Comparison of ENCODE assay signal across 29 cellular contexts in the genomic region with DNA sequence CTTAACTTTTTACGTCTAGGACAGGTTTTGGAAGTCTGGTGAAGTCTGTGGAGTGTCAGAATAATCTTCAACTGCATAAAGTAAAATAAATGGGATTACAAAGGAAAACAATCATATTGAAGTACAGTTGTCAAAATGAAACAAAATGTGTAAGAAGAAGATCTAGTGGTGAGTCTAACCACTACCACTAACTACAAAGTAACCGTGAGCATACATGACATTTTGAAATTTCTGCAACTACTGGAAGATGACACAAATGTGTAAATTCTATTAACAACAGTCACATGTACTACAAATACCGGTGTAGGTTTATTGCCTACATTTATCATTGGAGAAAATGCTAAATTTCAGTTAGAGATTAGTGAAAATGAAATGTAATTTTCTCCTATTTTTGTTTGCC. TPM values are rescaled to one million over a fixed set of nuclear protein-coding genes. Genes with fewer than 3 reads are reported as not detected.
DNase-seq lines count a peak whose midpoint lies in the region; ATAC-seq and TF ChIP-seq lines count a peak whose summit lies in the region.
"Had no signal": no experiment of that assay in that cellular context is flagged by ENCODE, and none has a peak within 500 bp of the region (broad histone marks: within the 10 kb centered on the region; RNA-seq: fewer than 3 reads in every experiment).

No MANE protein-coding gene starts in this region.

- no peaks in the 10 kb centered on the region for H3K27me3 ChIP-seq in naive thymus-derived CD4-positive, alpha-beta T cell (ENCODE audit: control insufficient read depth in 2 of 2, insufficient read depth in 2 of 2, low read length in 2 of 2)
- H3K27me3 ChIP-seq in uterus (no peaks in the 10 kb centered on the region), spleen (replicated peaks in 1 of 7) (peaks cover 0 to 34% (median 0%) of the 10 kb centered on the region in 7 donors)
- H3K27me3 ChIP-seq: right lobe of liver, tibial nerve had no signal

- TF ChIP-seq CTCF in uterus (IDR thresholded peaks at IDR 0.05) (no peak), spleen (IDR thresholded peaks at IDR 0.05 in 8 of 11, conservative IDR thresholded peaks at IDR 0.05 in 3 of 11) (no peak)

- H3K4me3 ChIP-seq in naive thymus-derived CD4-positive, alpha-beta T cell (ENCODE audit: low read length): no peak overlapping the region
- H3K4me3 ChIP-seq in uterus (no peak overlapping the region), spleen (no peak overlapping the region)
- H3K4me3 ChIP-seq: heart right ventricle, prostate gland, right lobe of liver, tibial nerve had no signal

- 43 to 48% (median 44%) methylated on average over 3 of the region's 3 CpGs for WGBS in spleen, 5 donors

- no peaks in the 10 kb centered on the region for H3K9me3 Mint-ChIP-seq in activated CD8-positive, alpha-beta memory T cell treated with anti-CD3 and anti-CD28 coated beads, Interleukin-2, amount 10 ng/mL, durations not matched to agents 7 days and 5 days (ENCODE audit: low read depth)
- H3K9me3 Mint-ChIP-seq in activated T-helper 1 cell treated with anti-CD3 and anti-CD28 coated beads, Interleukin-12 subunit alpha, Interleukin-12 subunit beta, Interleukin-2, Interleukin-4 antibody, amounts not matched to agents 30 ng/mL and 10 ng/mL and 1 ng/mL, durations not matched to agents 14 hours and 24 hours and 36 hours: no peaks in the 10 kb centered on the region
- H3K9me3 Mint-ChIP-seq in naive thymus-derived CD4-positive, alpha-beta T cell: no peaks in the 10 kb centered on the region
- H3K9me3 Mint-ChIP-seq: mesothelial cell of epicardium had no signal

- H3K27me3 Mint-ChIP-seq in activated CD8-positive, alpha-beta memory T cell treated with anti-CD3 and anti-CD28 coated beads, Interleukin-2, amount 10 ng/mL, durations not matched to agents 7 days and 5 days: peaks cover 44% of the 10 kb centered on the region
- peaks cover 15% of the 10 kb centered on the region for H3K27me3 Mint-ChIP-seq in activated T-helper 1 cell treated with anti-CD3 and anti-CD28 coated beads, Interleukin-12 subunit alpha, Interleukin-12 subunit beta, Interleukin-2, Interleukin-4 antibody, amounts not matched to agents 30 ng/mL and 10 ng/mL and 1 ng/mL, durations not matched to agents 14 hours and 24 hours and 36 hours (ENCODE audit: insufficient read depth)
- peaks cover 0 to 38% (median 5%) of the 10 kb centered on the region in 5 donors for H3K27me3 Mint-ChIP-seq in naive thymus-derived CD4-positive, alpha-beta T cell

- H3K36me3 ChIP-seq in naive thymus-derived CD4-positive, alpha-beta T cell (ENCODE audit: control insufficient read depth in 2 of 3, insufficient read depth in 3 of 3, low read length in 3 of 3): no peaks in the 10 kb centered on the region
- H3K36me3 ChIP-seq in uterus (no peaks in the 10 kb centered on the region), spleen (no peaks in the 10 kb centered on the region)
- H3K36me3 ChIP-seq: brain microvascular endothelial cell, heart right ventricle, prostate gland, right lobe of liver, tibial nerve had no signal

- H3K4me1 ChIP-seq in naive thymus-derived CD4-positive, alpha-beta T cell (ENCODE audit: control insufficient read depth in 2 of 2, insufficient read depth in 2 of 2, low read length in 2 of 2): no peaks in the 10 kb centered on the region
- no peaks in the 10 kb centered on the region for H3K4me1 ChIP-seq in uterus
- H3K4me1 ChIP-seq in spleen: no peaks in the 10 kb centered on the region
- H3K4me1 ChIP-seq: heart right ventricle, prostate gland, right lobe of liver, tibial nerve had no signal

- no peaks in the 10 kb centered on the region for H3K36me3 Mint-ChIP-seq in activated CD8-positive, alpha-beta memory T cell treated with anti-CD3 and anti-CD28 coated beads, Interleukin-2, amount 10 ng/mL, durations not matched to agents 7 days and 5 days
- peaks cover 1% of the 10 kb centered on the region for H3K36me3 Mint-ChIP-seq in activated T-helper 1 cell treated with anti-CD3 and anti-CD28 coated beads, Interleukin-12 subunit alpha, Interleukin-12 subunit beta, Interleukin-2, Interleukin-4 antibody, amounts not matched to agents 30 ng/mL and 10 ng/mL and 1 ng/mL, durations not matched to agents 14 hours and 24 hours and 36 hours (ENCODE audit: low read depth)
- no peaks in the 10 kb centered on the region for H3K36me3 Mint-ChIP-seq in naive thymus-derived CD4-positive, alpha-beta T cell
- H3K36me3 Mint-ChIP-seq: mesothelial cell of epicardium had no signal

- no peaks in the 10 kb centered on the region for H3K9me3 ChIP-seq in naive thymus-derived CD4-positive, alpha-beta T cell (ENCODE audit: control insufficient read depth in 2 of 3, low read length in 3 of 3)
- H3K9me3 ChIP-seq in uterus (no peaks in the 10 kb centered on the region), spleen (no peaks in the 10 kb centered on the region)
- H3K9me3 ChIP-seq: heart right ventricle, prostate gland, right lobe of liver, tibial nerve had no signal

- no peak for DNase-seq in activated CD8-positive, alpha-beta memory T cell treated with anti-CD3 and anti-CD28 coated beads, Interleukin-2, amount 10 ng/mL, durations not matched to agents 7 days and 5 days
- DNase-seq in activated CD8-positive, alpha-beta memory T cell treated with anti-CD3 and anti-CD28 coated beads, Interleukin-2, amount 50 U/mL, for 4 hours: no peak
- peak; percentile 26 for DNase-seq in MV-4-11 (lab: John Stamatoyannopoulos, UW)
- no peak for DNase-seq in activated T-helper 1 cell treated with anti-CD3 and anti-CD28 coated beads, Interleukin-12 subunit alpha, Interleukin-12 subunit beta, Interleukin-2, Interleukin-4 antibody, amounts not matched to agents 30 ng/mL and 10 ng/mL and 1 ng/mL, durations not matched to agents 14 hours and 24 hours and 36 hours (ENCODE audit: low spot score)
- DNase-seq in naive thymus-derived CD4-positive, alpha-beta T cell: peak in 2 of 9 donors; percentile 7 to 11
- DNase-seq in uterus: no peak
- DNase-seq in spleen: no peak
- DNase-seq: ACHN; activated CD4-positive, CD25-positive, alpha-beta regulatory T cell treated with anti-CD3 and anti-CD28 coated beads, Interleukin-2, amount 50 U/mL, for 72 hours; activated gamma-delta T cell; amniotic stem cell; brain microvascular endothelial cell; DMS 273 treated with DMSO at 0.1 percent for 48 hours; foreskin melanocyte; heart right ventricle; NCI-H1105; NCI-H187 treated with DMSO at 0.1 percent for 48 hours; NCI-H2171; NCI-H510A; occipital lobe; right lobe of liver; stimulated activated CD4-positive, alpha-beta T cell treated with anti-CD3 and anti-CD28 coated beads, Interleukin-12 subunit alpha, Interleukin-12 subunit beta, amount 100 ng/mL, for 4 hours; stimulated activated CD4-positive, alpha-beta T cell treated with anti-CD3 and anti-CD28 coated beads, Interleukin-2, amount 100 ng/mL, for 48 hours had no signal

- H3K27ac Mint-ChIP-seq in activated CD8-positive, alpha-beta memory T cell treated with anti-CD3 and anti-CD28 coated beads, Interleukin-2, amount 10 ng/mL, durations not matched to agents 7 days and 5 days: no peak overlapping the region
- peak overlapping the region; percentile 36 for H3K27ac Mint-ChIP-seq in activated T-helper 1 cell treated with anti-CD3 and anti-CD28 coated beads, Interleukin-12 subunit alpha, Interleukin-12 subunit beta, Interleukin-2, Interleukin-4 antibody, amounts not matched to agents 30 ng/mL and 10 ng/mL and 1 ng/mL, durations not matched to agents 14 hours and 24 hours and 36 hours
- peak overlapping the region in 4 of 9 donors; percentile 8 to 67 (median 17) for H3K27ac Mint-ChIP-seq in naive thymus-derived CD4-positive, alpha-beta T cell
- H3K27ac Mint-ChIP-seq: B cell, mesothelial cell of epicardium had no signal

- intact Hi-C loops in activated T-helper 1 cell treated with anti-CD3 and anti-CD28 coated beads, Interleukin-12 subunit alpha, Interleukin-12 subunit beta, Interleukin-2, Interleukin-4 antibody, amounts not matched to agents 30 ng/mL and 10 ng/mL and 1 ng/mL, durations not matched to agents 14 hours and 24 hours and 36 hours (cut with micrococcal nuclease): no loop called here
- intact Hi-C loops in naive thymus-derived CD4-positive, alpha-beta T cell (cut with micrococcal nuclease): no loop called here
- intact Hi-C loops in uterus (cut with DNase I; ENCODE audit: low total_unique reads): no loop called here
- intact Hi-C loops in spleen (cut with DNase I; ENCODE audit: low total_unique reads): no loop called here

- ATAC-seq in activated CD8-positive, alpha-beta memory T cell treated with anti-CD3 and anti-CD28 coated beads, Interleukin-2, amount 10 ng/mL, durations not matched to agents 7 days and 5 days: peak; percentile 75
- no peak for ATAC-seq in naive thymus-derived CD4-positive, alpha-beta T cell
- ATAC-seq in GM19452 (IDR thresholded peaks at IDR 0.05; ENCODE audit: unreplicated experiment): no peak
- ATAC-seq: heart right ventricle, right lobe of liver had no signal

- CTCF ChIA-PET in activated CD8-positive, alpha-beta memory T cell treated with anti-CD3 and anti-CD28 coated beads, Interleukin-2, amount 10 ng/mL, durations not matched to agents 7 days and 5 days (lab: Charles Lee): interaction anchor here (2.1 to 2.2 kb wide), 2 partner anchors 80 to 124 kb away, joined by 5 to 6 read pairs; no protein-coding TSS in a partner anchor
- CTCF ChIA-PET in naive thymus-derived CD4-positive, alpha-beta T cell (lab: Charles Lee): no interaction called here

- peak overlapping the region; percentile 25 for H3K4me3 Mint-ChIP-seq in activated CD8-positive, alpha-beta memory T cell treated with anti-CD3 and anti-CD28 coated beads, Interleukin-2, amount 10 ng/mL, durations not matched to agents 7 days and 5 days
- H3K4me3 Mint-ChIP-seq in activated T-helper 1 cell treated with anti-CD3 and anti-CD28 coated beads, Interleukin-12 subunit alpha, Interleukin-12 subunit beta, Interleukin-2, Interleukin-4 antibody, amounts not matched to agents 30 ng/mL and 10 ng/mL and 1 ng/mL, durations not matched to agents 14 hours and 24 hours and 36 hours: no peak overlapping the region
- H3K4me3 Mint-ChIP-seq in naive thymus-derived CD4-positive, alpha-beta T cell: peak overlapping the region in 6 of 10 donors; percentile 6 to 49 (median 28)
- H3K4me3 Mint-ChIP-seq: B cell, mesothelial cell of epicardium had no signal

- peaks cover 12% of the 10 kb centered on the region for H3K4me1 Mint-ChIP-seq in activated CD8-positive, alpha-beta memory T cell treated with anti-CD3 and anti-CD28 coated beads, Interleukin-2, amount 10 ng/mL, durations not matched to agents 7 days and 5 days
- H3K4me1 Mint-ChIP-seq in activated T-helper 1 cell treated with anti-CD3 and anti-CD28 coated beads, Interleukin-12 subunit alpha, Interleukin-12 subunit beta, Interleukin-2, Interleukin-4 antibody, amounts not matched to agents 30 ng/mL and 10 ng/mL and 1 ng/mL, durations not matched to agents 14 hours and 24 hours and 36 hours (ENCODE audit: low read depth): peaks cover 10% of the 10 kb centered on the region
- H3K4me1 Mint-ChIP-seq in naive thymus-derived CD4-positive, alpha-beta T cell: peaks cover 2 to 11% (median 7%) of the 10 kb centered on the region in 7 donors
- H3K4me1 Mint-ChIP-seq: mesothelial cell of epicardium had no signal

- POLR2A ChIA-PET in naive thymus-derived CD4-positive, alpha-beta T cell (lab: Charles Lee): no interaction called here

- TF ChIP-seq POLR2A in uterus (IDR thresholded peaks at IDR 0.05) (no peak), spleen (IDR thresholded peaks at IDR 0.05) (no peak)

- no peak overlapping the region for H3K27ac ChIP-seq in naive thymus-derived CD4-positive, alpha-beta T cell (ENCODE audit: low read depth, low read length)
- no peak overlapping the region for H3K27ac ChIP-seq in uterus
- H3K27ac ChIP-seq in spleen: no peak overlapping the region
- H3K27ac ChIP-seq: brain microvascular endothelial cell, heart right ventricle, prostate gland, right lobe of liver, tibial nerve had no signal

RNA-seq across cellular contexts. Expression of gene VPS52, which starts 29.7 kb away (rescaled TPM):
- 10 to 100 TPM; 60.6 to 63.3 TPM for total RNA-seq in activated CD8-positive, alpha-beta memory T cell treated with anti-CD3 and anti-CD28 coated beads, Interleukin-2, amount 10 ng/mL, durations not matched to agents 7 days and 5 days
- total RNA-seq in activated T-helper 1 cell treated with anti-CD3 and anti-CD28 coated beads, Interleukin-12 subunit alpha, Interleukin-12 subunit beta, Interleukin-2, Interleukin-4 antibody, amounts not matched to agents 30 ng/mL and 10 ng/mL and 1 ng/mL, durations not matched to agents 14 hours and 24 hours and 36 hours: 59.8 and 63.5 TPM in 2 replicates
- 100 to 1,000 TPM in 2 of 5 experiments, 10 to 100 TPM in 3; 74.3 to 110 (median 90.5) TPM for total RNA-seq in naive thymus-derived CD4-positive, alpha-beta T cell
- 10 to 100 TPM; 15.5 to 26.8 TPM for polyA plus RNA-seq in naive thymus-derived CD4-positive, alpha-beta T cell
- total RNA-seq in uterus (10 to 100 TPM; 12.8 to 58.4 (median 37.5) TPM), spleen (10 to 100 TPM; 51.0 to 87.7 (median 59.1) TPM)
- 10 to 100 TPM; 31.7 to 51.0 (median 48.5) TPM for polyA plus RNA-seq in spleen

RNA-seq across cellular contexts. Expression of gene RPS18, which starts 29.9 kb away (rescaled TPM):
- total RNA-seq in activated CD8-positive, alpha-beta memory T cell treated with anti-CD3 and anti-CD28 coated beads, Interleukin-2, amount 10 ng/mL, durations not matched to agents 7 days and 5 days: 1,000 to 10,000 TPM; 2,808 to 3,161 TPM
- total RNA-seq in activated T-helper 1 cell treated with anti-CD3 and anti-CD28 coated beads, Interleukin-12 subunit alpha, Interleukin-12 subunit beta, Interleukin-2, Interleukin-4 antibody, amounts not matched to agents 30 ng/mL and 10 ng/mL and 1 ng/mL, durations not matched to agents 14 hours and 24 hours and 36 hours: 2,930 and 2,946 TPM in 2 replicates
- total RNA-seq in naive thymus-derived CD4-positive, alpha-beta T cell: 1,000 to 10,000 TPM; 2,454 to 4,896 (median 3,431) TPM
- over 10,000 TPM in 1 of 2 donors, 1,000 to 10,000 TPM in 1; 8,513 to 10,735 TPM for polyA plus RNA-seq in naive thymus-derived CD4-positive, alpha-beta T cell
- total RNA-seq in uterus (1,000 to 10,000 TPM; 2,386 to 5,510 (median 4,061) TPM), spleen (1,000 to 10,000 TPM; 1,471 to 2,906 (median 2,449) TPM)
- over 10,000 TPM in 2 of 3 donors, 1,000 to 10,000 TPM in 1; 8,573 to 17,605 (median 14,270) TPM for polyA plus RNA-seq in spleen

RNA-seq across cellular contexts. Expression of gene RING1, which starts 33.7 kb away (rescaled TPM):
- 10 to 100 TPM; 32.6 to 37.8 TPM for total RNA-seq in activated CD8-positive, alpha-beta memory T cell treated with anti-CD3 and anti-CD28 coated beads, Interleukin-2, amount 10 ng/mL, durations not matched to agents 7 days and 5 days
- 50.7 and 53.4 TPM in 2 replicates for total RNA-seq in activated T-helper 1 cell treated with anti-CD3 and anti-CD28 coated beads, Interleukin-12 subunit alpha, Interleukin-12 subunit beta, Interleukin-2, Interleukin-4 antibody, amounts not matched to agents 30 ng/mL and 10 ng/mL and 1 ng/mL, durations not matched to agents 14 hours and 24 hours and 36 hours
- total RNA-seq in naive thymus-derived CD4-positive, alpha-beta T cell: 10 to 100 TPM; 36.2 to 47.2 (median 44.5) TPM
- polyA plus RNA-seq in naive thymus-derived CD4-positive, alpha-beta T cell: 10 to 100 TPM in 1 of 2 donors, 1 to 10 TPM in 1; 9.5 to 10.4 TPM
- total RNA-seq in uterus (10 to 100 TPM in 3 of 4 donors, 1 to 10 TPM in 1; 1.8 to 66.9 (median 30.1) TPM), spleen (10 to 100 TPM; 13.4 to 37.8 (median 29.6) TPM)
- polyA plus RNA-seq in spleen: 10 to 100 TPM; 29.2 to 42.3 (median 32.5) TPM

RNA-seq across cellular contexts. Expression of gene B3GALT4, which starts 35.0 kb away (rescaled TPM):
- total RNA-seq in activated CD8-positive, alpha-beta memory T cell treated with anti-CD3 and anti-CD28 coated beads, Interleukin-2, amount 10 ng/mL, durations not matched to agents 7 days and 5 days: 10 to 100 TPM; 14.0 to 20.5 TPM
- total RNA-seq in activated T-helper 1 cell treated with anti-CD3 and anti-CD28 coated beads, Interleukin-12 subunit alpha, Interleukin-12 subunit beta, Interleukin-2, Interleukin-4 antibody, amounts not matched to agents 30 ng/mL and 10 ng/mL and 1 ng/mL, durations not matched to agents 14 hours and 24 hours and 36 hours: 4.4 and 5.6 TPM in 2 replicates
- 10 to 100 TPM; 12.9 to 48.0 (median 18.2) TPM for total RNA-seq in naive thymus-derived CD4-positive, alpha-beta T cell
- 10 to 100 TPM; 18.9 to 27.3 TPM for polyA plus RNA-seq in naive thymus-derived CD4-positive, alpha-beta T cell
- total RNA-seq in uterus (10 to 100 TPM in 3 of 4 donors, 1 to 10 TPM in 1; 5.5 to 15.9 (median 14.3) TPM), spleen (10 to 100 TPM; 17.6 to 31.6 (median 27.1) TPM)
- polyA plus RNA-seq in spleen: 10 to 100 TPM; 11.5 to 17.7 (median 13.5) TPM
- total RNA-seq: H4 had no signal

RNA-seq across cellular contexts. Expression of gene HSD17B8, which starts 37.5 kb away (rescaled TPM):
- 10 to 100 TPM; 18.6 to 20.9 TPM for total RNA-seq in activated CD8-positive, alpha-beta memory T cell treated with anti-CD3 and anti-CD28 coated beads, Interleukin-2, amount 10 ng/mL, durations not matched to agents 7 days and 5 days
- 14.8 and 15.2 TPM in 2 replicates for total RNA-seq in activated T-helper 1 cell treated with anti-CD3 and anti-CD28 coated beads, Interleukin-12 subunit alpha, Interleukin-12 subunit beta, Interleukin-2, Interleukin-4 antibody, amounts not matched to agents 30 ng/mL and 10 ng/mL and 1 ng/mL, durations not matched to agents 14 hours and 24 hours and 36 hours
- total RNA-seq in naive thymus-derived CD4-positive, alpha-beta T cell: 10 to 100 TPM in 4 of 5 experiments, 1 to 10 TPM in 1; 9.7 to 19.5 (median 10.7) TPM
- 10 to 100 TPM; 62.6 to 67.0 TPM for polyA plus RNA-seq in naive thymus-derived CD4-positive, alpha-beta T cell
- total RNA-seq in uterus: 10 to 100 TPM in 1 of 4 donors, 1 to 10 TPM in 2, not detected in 1; 2.6 to 11.3 (median 5.8) TPM
- 10 to 100 TPM in 5 of 7 donors, 1 to 10 TPM in 2; 8.7 to 20.1 (median 14.9) TPM for total RNA-seq in spleen
- polyA plus RNA-seq in spleen: 10 to 100 TPM; 15.8 to 24.1 (median 16.5) TPM
